In the genomic region with DNA sequence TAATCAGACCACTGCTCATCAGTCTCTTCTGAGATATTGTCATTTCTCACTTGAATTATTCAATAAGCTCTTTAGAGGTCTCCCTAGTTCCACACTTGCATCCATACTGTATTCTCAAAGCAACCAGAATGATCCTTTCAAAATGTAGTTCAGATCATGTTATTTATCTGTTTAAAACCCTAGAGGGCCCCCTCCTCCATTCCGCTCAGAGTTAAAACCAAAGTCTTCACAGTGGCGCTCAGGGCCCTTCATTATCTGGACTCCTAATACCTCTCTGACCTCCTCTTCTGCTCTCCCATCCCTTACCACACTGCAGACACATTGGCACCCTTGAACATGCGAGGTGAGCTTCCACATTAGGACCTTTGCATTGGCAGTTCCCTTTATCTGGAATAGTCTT, we compare ENCODE assay signal across 20 cellular contexts. TPM values are rescaled to one million over a fixed set of nuclear protein-coding genes. Genes with fewer than 3 reads are reported as not detected.
A peak's percentile ranks its signal among the peaks of the same experiment; 100 is the strongest.
DNase-seq lines count a peak whose midpoint lies in the region; ATAC-seq, FAIRE-seq and TF ChIP-seq lines count a peak whose summit lies in the region.
"Had no signal": no experiment of that assay in that cellular context is flagged by ENCODE, and none has a peak within 500 bp of the region (broad histone marks: within the 10 kb centered on the region; RNA-seq: fewer than 3 reads in every experiment).

No MANE protein-coding gene starts in this region.

- no peak for TF ChIP-seq EP300 in H1 (IDR thresholded peaks at IDR 0.05; ENCODE audit: borderline replicate concordance in 1 of 2, low read depth in 2 of 2, low read length in 2 of 2)

- RAD21 ChIA-PET in HCT116 (lab: Charles Lee; ENCODE audit: low non-redundant PET in 1 of 2, low total read pairs in 2 of 2, uncharacterized antibody in 2 of 2, unreplicated experiment in 2 of 2), result no interaction called here

- H3K4me3 Mint-ChIP-seq in CD14-positive monocyte, result no peak overlapping the region

- H3K36me3 Mint-ChIP-seq in CD14-positive monocyte, result no peaks in the 10 kb centered on the region

- H3K9me3 Mint-ChIP-seq in CD14-positive monocyte, result peaks cover 0 to 2% (median 0%) of the 10 kb centered on the region in 7 donors

- H3K27ac ChIP-seq in HCT116 (ENCODE audit: low read depth, low read length) (no peak overlapping the region), H1 (ENCODE audit: low read depth, low read length) (no peak overlapping the region), right cardiac atrium (ENCODE audit: low read length) (no peak overlapping the region)
- H3K27ac ChIP-seq: C4-2B, Peyer's patch, SJSA1 had no signal

- H3K4ac ChIP-seq in H1 (replicated peaks; ENCODE audit: insufficient read length, low read depth, low read length), result no peak overlapping the region

- H4K91ac ChIP-seq in H1 (replicated peaks; ENCODE audit: insufficient read length, low read length), result no peak overlapping the region

- no peaks in the 10 kb centered on the region for H3K36me3 ChIP-seq in HCT116 (ENCODE audit: control insufficient read depth in 1 of 2, insufficient read depth in 2 of 2, low read length in 2 of 2)
- H3K36me3 ChIP-seq in H1 (ENCODE audit: control insufficient read depth in 2 of 4, insufficient read depth in 4 of 4, low read length in 3 of 4), result no peaks in the 10 kb centered on the region
- H3K36me3 ChIP-seq: HAP-1, Peyer's patch, SJSA1 had no signal

- no peak overlapping the region for H3K56ac ChIP-seq in H1 (replicated peaks; ENCODE audit: insufficient read length, low read depth, low read length)

- H3K9me2 ChIP-seq in HCT116 (ENCODE audit: insufficient read depth), result no peaks in the 10 kb centered on the region

- FAIRE-seq in H1 (lab: Jason Lieb, UNC), result no peak
- FAIRE-seq: A204.1, GM12891, HTR-8/SVneo had no signal

- no peak overlapping the region for H4K8ac ChIP-seq in H1 (ENCODE audit: extremely low read depth, insufficient read depth, low read length)

- no peak overlapping the region for H2BK5ac ChIP-seq in H1 (ENCODE audit: low read depth, low read length)

- no peak overlapping the region for H2BK120ac ChIP-seq in H1 (replicated peaks; ENCODE audit: low read depth, low read length)

- TF ChIP-seq POLR2A in HCT116 (IDR thresholded peaks at IDR 0.05; ENCODE audit: borderline replicate concordance, extremely low read depth, insufficient read depth, insufficient read length), result no peak
- no peak for TF ChIP-seq POLR2A in H1 (IDR thresholded peaks at IDR 0.05; ENCODE audit: control extremely low read depth in 1 of 2, low read depth in 2 of 2, low read length in 2 of 2)

- H3K23ac ChIP-seq in H1 (ENCODE audit: insufficient read length), result no peak overlapping the region

- H2AFZ ChIP-seq in HCT116 (ENCODE audit: low read depth, low read length, poor library complexity, severe bottlenecking), result peak overlapping the region; percentile 25
- peak overlapping the region; percentile 97 for H2AFZ ChIP-seq in H1 (ENCODE audit: low read length)

- ATAC-seq in HCT116 (peak; percentile 46; the same call in 1 of the 2 replicates), right cardiac atrium (peak; percentile 38 to 40)

- BruUV-seq in HCT116 (replicated peaks; lab: Mats Ljungman, UMichigan), result no TSS peak

- H3K18ac ChIP-seq in H1 (ENCODE audit: extremely low read depth, low read length), result no peak overlapping the region

- H3K27me3 Mint-ChIP-seq in CD14-positive monocyte (ENCODE audit: low read depth in 3 of 3), result peaks cover 0 to 2% (median 0%) of the 10 kb centered on the region in 3 donors

- H3K79me1 ChIP-seq in H1 (ENCODE audit: low read depth, low read length), result no peaks in the 10 kb centered on the region

- CTCF ChIA-PET in HCT116 (lab: Charles Lee) (no interaction called here), H1 (lab: Charles Lee; ENCODE audit: partially characterized antibody) (interaction anchor here (0.7 to 2.0 kb wide), 4 partner anchors 17 to 186 kb away, joined by 3 to 7 read pairs (median 4); no protein-coding TSS in a partner anchor)

- POLR2A ChIA-PET in HCT116 (lab: Charles Lee), result no interaction called here
- POLR2A ChIA-PET in H1 (lab: Charles Lee; ENCODE audit: partially characterized antibody), result interaction anchor here (0.6 kb wide), 1 partner anchor 16 kb away, joined by 3 read pairs; no protein-coding TSS in a partner anchor

- WGBS in H1 (ENCODE audit: extremely low coverage in 1 of 2, insufficient coverage in 1 of 2, insufficient read length in 1 of 2, insufficient replicate concordance in 2 of 2, low coverage in 1 of 2, low lambda C conversion rate in 2 of 2, missing lambda C conversion rate in 1 of 2), 2 experiments, result 77% methylated on average over 3 of the region's 3 CpGs; no CpG with 5 or more reads in 1 of the 2 experiments
- 71% methylated on average over 3 of the region's 3 CpGs for WGBS in right cardiac atrium

- no peak overlapping the region for H2BK15ac ChIP-seq in H1 (ENCODE audit: low read length)

- H4K20me1 ChIP-seq in HCT116 (ENCODE audit: insufficient read depth), result no peaks in the 10 kb centered on the region
- no peaks in the 10 kb centered on the region for H4K20me1 ChIP-seq in H1 (replicated peaks in 1 of 2; ENCODE audit: control insufficient read depth in 1 of 2, insufficient read depth in 2 of 2, low read length in 2 of 2)

- H3K23me2 ChIP-seq in H1 (ENCODE audit: low read depth, low read length), result no peaks in the 10 kb centered on the region

- H3K4me1 ChIP-seq in HCT116 (ENCODE audit: control insufficient read depth in 1 of 2, insufficient read depth in 2 of 2, low read length in 2 of 2) (no peaks in the 10 kb centered on the region), H1 (replicated peaks in 1 of 4; ENCODE audit: control insufficient read depth in 3 of 4, insufficient read depth in 4 of 4, low read length in 3 of 4) (no peaks in the 10 kb centered on the region), right cardiac atrium (ENCODE audit: control insufficient read depth, insufficient read depth, low read length) (no peaks in the 10 kb centered on the region)
- H3K4me1 ChIP-seq: HAP-1, Peyer's patch had no signal

- no peak overlapping the region for H3K9ac ChIP-seq in HCT116 (ENCODE audit: low read length)
- H3K9ac ChIP-seq in H1 (replicated peaks in 1 of 4; ENCODE audit: extremely low read depth in 1 of 4, low read depth in 3 of 4, low read length in 3 of 4), result no peak overlapping the region

- H3K4me2 ChIP-seq in HCT116 (ENCODE audit: low read length), result no peak overlapping the region
- no peak overlapping the region for H3K4me2 ChIP-seq in H1 (ENCODE audit: insufficient read depth in 1 of 2, low read depth in 2 of 2, low read length in 2 of 2)

- H4K5ac ChIP-seq in H1 (ENCODE audit: insufficient read length, low read depth, low read length), result no peak overlapping the region

- H2AK5ac ChIP-seq in H1 (ENCODE audit: low read depth, low read length), result no peak overlapping the region

- no peaks in the 10 kb centered on the region for H3K4me1 Mint-ChIP-seq in CD14-positive monocyte

- no peak for TF ChIP-seq CTCF in HCT116 (IDR thresholded peaks at IDR 0.05 in 2 of 3, conservative IDR thresholded peaks at IDR 0.05 in 1 of 3; ENCODE audit: borderline replicate concordance in 1 of 3, insufficient read depth in 1 of 3, low read depth in 2 of 3, low read length in 2 of 3)
- peak in 1 of 3 experiments; percentile 21; a peak in 2 of 4 replicates for TF ChIP-seq CTCF in H1 (IDR thresholded peaks at IDR 0.05; ENCODE audit: control extremely low read depth in 1 of 3, insufficient read depth in 1 of 3, low read depth in 1 of 3, low read length in 3 of 3)
- no peak for TF ChIP-seq CTCF in CD14-positive monocyte (IDR thresholded peaks at IDR 0.05)

- H3K27ac Mint-ChIP-seq in CD14-positive monocyte, result no peak overlapping the region

- H3K4me3 ChIP-seq in HCT116 (replicated peaks in 1 of 2; ENCODE audit: low read depth in 1 of 2, low read length in 2 of 2) (no peak overlapping the region), H1 (ENCODE audit: extremely low read depth in 1 of 4, insufficient read depth in 2 of 4, low read depth in 3 of 4, low read length in 4 of 4) (no peak overlapping the region), right cardiac atrium (ENCODE audit: low read length) (no peak overlapping the region)
- H3K4me3 ChIP-seq: HAP-1, Peyer's patch, SJSA1 had no signal

- no peaks in the 10 kb centered on the region for H3K79me2 ChIP-seq in HCT116 (ENCODE audit: insufficient read depth, low read length)
- H3K79me2 ChIP-seq in H1 (ENCODE audit: control insufficient read depth in 1 of 2, insufficient read depth in 2 of 2, low read length in 2 of 2), result no peaks in the 10 kb centered on the region

- no peak overlapping the region for H2BK20ac ChIP-seq in H1 (ENCODE audit: low read length)

- DNase-seq in ELF-1 (ENCODE audit: low read depth, low spot score) (peak; percentile 7), HCT116 (ENCODE audit: low read depth, low spot score) (no peak), H1 (ENCODE audit: low read depth in 1 of 2, low spot score in 2 of 2) (no peak), right cardiac atrium (no peak), CD14-positive monocyte (ENCODE audit: low spot score) (no peak), T-helper 9 cell (no peak), SW480 (ENCODE audit: low spot score) (no peak)
- no peak for DNase-seq in activated effector memory CD4-positive, alpha-beta T cell treated with anti-CD3 and anti-CD28 coated beads, Interleukin-2, amount 50 U/mL, for 16 hours
- DNase-seq: DMS79, IMR-90, NCI-H1694 treated with DMSO at 0.1 percent for 48 hours, NCI-H774, Peyer's patch had no signal

- intact Hi-C loops in HCT116 (cut with micrococcal nuclease) (no loop called here), right cardiac atrium (cut with DNase I) (no loop called here), CD14-positive monocyte (cut with micrococcal nuclease) (no loop called here)

- H3K27me3 ChIP-seq in HCT116 (ENCODE audit: insufficient read depth, low read length), result no peaks in the 10 kb centered on the region
- no peaks in the 10 kb centered on the region for H3K27me3 ChIP-seq in H1 (replicated peaks in 1 of 4; ENCODE audit: control insufficient read depth in 3 of 4, extremely low read depth in 1 of 4, insufficient read depth in 3 of 4, low read length in 3 of 4)
- no peaks in the 10 kb centered on the region for H3K27me3 ChIP-seq in right cardiac atrium (ENCODE audit: control insufficient read depth, insufficient read depth)
- H3K27me3 ChIP-seq: Peyer's patch had no signal

- TF ChIP-seq RAD21 in HCT116 (IDR thresholded peaks at IDR 0.05; ENCODE audit: low read depth) (no peak), H1 (IDR thresholded peaks at IDR 0.05 in 1 of 2, conservative IDR thresholded peaks at IDR 0.05 in 1 of 2; ENCODE audit: low read depth in 2 of 2, low read length in 2 of 2) (peak; percentile 28 to 45)

- H3K9me3 ChIP-seq in HCT116 (ENCODE audit: control insufficient read depth in 1 of 2, insufficient read depth in 1 of 2, low read depth in 1 of 2, low read length in 2 of 2) (no peaks in the 10 kb centered on the region), H1 (ENCODE audit: insufficient read depth in 2 of 2, low read depth in 1 of 2, low read length in 1 of 2) (no peaks in the 10 kb centered on the region), right cardiac atrium (ENCODE audit: control insufficient read depth, low read length) (no peaks in the 10 kb centered on the region)
- H3K9me3 ChIP-seq: HAP-1, Peyer's patch, SJSA1 had no signal

- H2BK12ac ChIP-seq in H1 (ENCODE audit: low read depth, low read length), result no peak overlapping the region

- no peak overlapping the region for H3K14ac ChIP-seq in H1 (ENCODE audit: insufficient read length)

RNA-seq across cellular contexts. Expression of gene HPGDS, which starts 32.7 kb away (rescaled TPM):
- not detected for total RNA-seq in HCT116 (2021; ENCODE audit: unreplicated experiment)
- 0.04 TPM in 1 of 2 replicates, not detected in the other for polyA plus RNA-seq in HCT116 (2012)
- not detected in 2 replicates for total RNA-seq in H1 (2021; fragmentation: NEBNext Ultra II Directional; extraction: Animal tissue kit (Norgen Biotek cat#: 25700))
- not detected in 2 replicates for polyA plus RNA-seq in H1 (2011; rRNA removed)
- polyA plus RNA-seq in H1 (2011; cell fraction: cytosol; rRNA removed), result not detected
- polyA plus RNA-seq in H1 (2011; cell fraction: nucleus; rRNA removed), result not detected
- polyA plus RNA-seq in H1 (2012, experiment 1 of 2), result not detected in 4 replicates
- polyA plus RNA-seq in H1 (2012, experiment 2 of 2), result not detected
- polyA plus RNA-seq in H1 (2013, experiment 1 of 2), result not detected
- not detected for polyA plus RNA-seq in H1 (2013, experiment 2 of 2)
- not detected in 2 replicates for polyA minus RNA-seq in H1 (2011; rRNA and poly(A)+ RNA removed)
- not detected for polyA minus RNA-seq in H1 (2011; cell fraction: cytosol; rRNA and poly(A)+ RNA removed)
- polyA minus RNA-seq in H1 (2011; cell fraction: nucleus; rRNA and poly(A)+ RNA removed), result not detected
- total RNA-seq in right cardiac atrium, result 1 to 10 TPM; 1.0 to 4.7 (median 2.7) TPM
- polyA plus RNA-seq in right cardiac atrium, result 0.48 TPM
- under 1 TPM in 1 of 2 donors, not detected in 1; 0.30 TPM for polyA plus RNA-seq in CD14-positive monocyte
- total RNA-seq: IMR-90, MCF 10A, SJSA1 had no signal
- polyA plus RNA-seq: IMR-90 had no signal
